ENCODE assay signal across 16 cellular contexts in the genomic region with DNA sequence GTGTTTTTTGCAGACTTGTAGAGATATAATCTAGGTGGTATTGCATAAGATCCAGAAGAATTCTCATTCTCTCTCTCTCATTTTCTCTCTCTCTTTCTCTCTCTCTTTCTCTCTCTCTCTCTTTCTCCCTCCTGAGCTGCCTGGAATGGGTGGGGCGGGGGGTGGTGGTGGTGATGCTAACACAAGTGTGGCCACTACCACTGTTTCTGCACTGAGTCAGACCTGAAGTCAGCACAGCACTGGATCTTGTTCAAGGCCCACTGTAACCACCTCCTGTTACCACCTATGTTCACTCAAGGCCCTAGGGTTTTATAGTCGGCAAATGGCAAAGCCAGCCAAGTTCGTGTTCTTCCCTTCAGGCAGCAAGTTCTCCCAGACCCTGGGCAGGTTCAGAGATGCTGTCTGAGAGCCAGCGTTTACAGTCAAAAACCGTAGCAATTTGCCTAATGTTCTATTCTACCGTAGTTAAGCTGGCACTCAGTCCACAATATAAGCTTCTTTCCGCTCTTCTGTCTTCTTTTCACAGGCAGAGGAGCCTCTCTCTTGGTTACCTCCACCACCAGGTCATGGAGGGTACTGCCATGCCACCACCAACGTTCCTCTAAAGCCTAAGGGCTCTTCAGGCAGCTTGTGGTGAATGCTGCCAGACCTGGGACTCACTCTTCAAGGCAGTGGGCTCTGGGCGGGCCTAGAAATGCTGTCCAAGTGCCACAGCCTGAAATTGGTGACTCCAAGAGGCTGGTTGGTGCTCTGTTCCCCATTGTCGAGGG.
A peak's percentile ranks its signal among the peaks of the same experiment; 100 is the strongest.
DNase-seq lines count a peak whose midpoint lies in the region; ATAC-seq, FAIRE-seq and TF ChIP-seq lines count a peak whose summit lies in the region.
"Had no signal": no experiment of that assay in that cellular context is flagged by ENCODE, and none has a peak within 500 bp of the region (broad histone marks: within the 10 kb centered on the region; RNA-seq: fewer than 3 reads in every experiment).

No MANE protein-coding gene starts in this region.

- H3K4me3 Mint-ChIP-seq in endothelial cell (ENCODE audit: unreplicated experiment): no peak overlapping the region
- no peak overlapping the region for H3K4me3 Mint-ChIP-seq in activated naive CD4-positive, alpha-beta T cell treated with anti-CD3 and anti-CD28 coated beads, Interleukin-2, amount 10 ng/mL, durations not matched to agents 7 days and 5 days
- H3K4me3 Mint-ChIP-seq: stimulated activated naive CD8-positive, alpha-beta T cell treated with anti-CD3 and anti-CD28 coated beads, Interleukin-15, amount 100 ng/mL, for 72 hours; T-helper 17 cell had no signal

- no peak overlapping the region for H2BK12ac ChIP-seq in H1 (ENCODE audit: low read depth, low read length)

- H3K14ac ChIP-seq in H1 (ENCODE audit: insufficient read length): no peak overlapping the region

- H3K4ac ChIP-seq in H1 (replicated peaks; ENCODE audit: insufficient read length, low read depth, low read length): no peak overlapping the region

- H3K4me1 ChIP-seq in A549 (no peaks in the 10 kb centered on the region), H1 (replicated peaks in 1 of 4; ENCODE audit: control insufficient read depth in 3 of 4, insufficient read depth in 4 of 4, low read length in 3 of 4) (no peaks in the 10 kb centered on the region)
- H3K4me1 ChIP-seq: parathyroid adenoma had no signal

- H3K4me1 Mint-ChIP-seq in endothelial cell (ENCODE audit: unreplicated experiment): no peaks in the 10 kb centered on the region
- H3K4me1 Mint-ChIP-seq in activated naive CD4-positive, alpha-beta T cell treated with anti-CD3 and anti-CD28 coated beads, Interleukin-2, amount 10 ng/mL, durations not matched to agents 7 days and 5 days: no peaks in the 10 kb centered on the region
- H3K4me1 Mint-ChIP-seq: stimulated activated naive CD8-positive, alpha-beta T cell treated with anti-CD3 and anti-CD28 coated beads, Interleukin-15, amount 100 ng/mL, for 72 hours; T-helper 17 cell had no signal

- no peak overlapping the region for H2BK15ac ChIP-seq in H1 (ENCODE audit: low read length)

- intact Hi-C loops in dorsolateral prefrontal cortex (cut with DNase I): no loop called here

- no peak overlapping the region for H4K8ac ChIP-seq in H1 (ENCODE audit: extremely low read depth, insufficient read depth, low read length)

- no peak overlapping the region for H3K56ac ChIP-seq in H1 (replicated peaks; ENCODE audit: insufficient read length, low read depth, low read length)

- POLR2A ChIA-PET in A549 (lab: Yijun Ruan, JAX): no interaction called here
- POLR2A ChIA-PET in H1 (lab: Charles Lee; ENCODE audit: partially characterized antibody): interaction anchor here (1.0 kb wide), 1 partner anchor 28 kb away, joined by 3 read pairs; no protein-coding TSS in a partner anchor

- no peak overlapping the region for H2AK5ac ChIP-seq in H1 (ENCODE audit: low read depth, low read length)

- no peaks in the 10 kb centered on the region for H3K27me3 ChIP-seq in H1 (replicated peaks in 1 of 4; ENCODE audit: control insufficient read depth in 3 of 4, extremely low read depth in 1 of 4, insufficient read depth in 3 of 4, low read length in 3 of 4)
- H3K27me3 ChIP-seq in dorsolateral prefrontal cortex: no peaks in the 10 kb centered on the region

- no peak overlapping the region for H2BK5ac ChIP-seq in H1 (ENCODE audit: low read depth, low read length)

- no peaks in the 10 kb centered on the region for H3K36me3 ChIP-seq in H1 (ENCODE audit: control insufficient read depth in 2 of 4, insufficient read depth in 4 of 4, low read length in 3 of 4)

- TF ChIP-seq EP300 in A549 (IDR thresholded peaks at IDR 0.05) (no peak), H1 (IDR thresholded peaks at IDR 0.05; ENCODE audit: borderline replicate concordance in 1 of 2, low read depth in 2 of 2, low read length in 2 of 2) (no peak)

- FAIRE-seq in A549 (lab: Jason Lieb, UNC): no peak
- no peak for FAIRE-seq in H1 (lab: Jason Lieb, UNC)

- no peak overlapping the region for H3K23ac ChIP-seq in H1 (ENCODE audit: insufficient read length)

- H3K79me2 ChIP-seq in H1 (ENCODE audit: control insufficient read depth in 1 of 2, insufficient read depth in 2 of 2, low read length in 2 of 2): no peaks in the 10 kb centered on the region
- H3K79me2 ChIP-seq: parathyroid adenoma had no signal

- TF ChIP-seq RAD21 in A549 (conservative IDR thresholded peaks at IDR 0.05 in 1 of 2, IDR thresholded peaks at IDR 0.05 in 1 of 2) (no peak), H1 (IDR thresholded peaks at IDR 0.05 in 1 of 2, conservative IDR thresholded peaks at IDR 0.05 in 1 of 2; ENCODE audit: low read depth in 2 of 2, low read length in 2 of 2) (peak; percentile 33 to 39; a peak in 3 of 4 replicates)

- WGBS in A549 (ENCODE audit: missing lambda C conversion rate): 31% methylated on average over 10 of the region's 10 CpGs
- 77% methylated on average over 10 of the region's 10 CpGs; no CpG with 5 or more reads in 1 of the 2 experiments for WGBS in H1 (ENCODE audit: extremely low coverage in 1 of 2, insufficient coverage in 1 of 2, insufficient read length in 1 of 2, insufficient replicate concordance in 2 of 2, low coverage in 1 of 2, low lambda C conversion rate in 2 of 2, missing lambda C conversion rate in 1 of 2), 2 experiments

- H3K27ac Mint-ChIP-seq in endothelial cell (ENCODE audit: unreplicated experiment): no peak overlapping the region
- no peak overlapping the region for H3K27ac Mint-ChIP-seq in activated naive CD4-positive, alpha-beta T cell treated with anti-CD3 and anti-CD28 coated beads, Interleukin-2, amount 10 ng/mL, durations not matched to agents 7 days and 5 days
- H3K27ac Mint-ChIP-seq: T-helper 17 cell had no signal

- TF ChIP-seq POLR2A in A549 (IDR thresholded peaks at IDR 0.05; ENCODE audit: low read length) (no peak), H1 (IDR thresholded peaks at IDR 0.05; ENCODE audit: control extremely low read depth in 1 of 2, low read depth in 2 of 2, low read length in 2 of 2) (no peak)

- H4K91ac ChIP-seq in H1 (replicated peaks; ENCODE audit: insufficient read length, low read length): no peak overlapping the region

- CTCF ChIA-PET in A549 (lab: Yijun Ruan, JAX) (interaction anchor here (0.7 kb wide), 1 partner anchor 59 kb away, joined by 3 read pairs; no protein-coding TSS in a partner anchor), H1 (lab: Charles Lee; ENCODE audit: partially characterized antibody) (interaction anchor here (0.6 to 2.3 kb wide), 12 partner anchors 10 to 522 kb away, joined by 3 to 17 read pairs (median 3); no protein-coding TSS in a partner anchor)
- CTCF ChIA-PET in activated naive CD4-positive, alpha-beta T cell treated with anti-CD3 and anti-CD28 coated beads, Interleukin-2, amount 10 ng/mL, durations not matched to agents 7 days and 5 days (lab: Charles Lee): no interaction called here

- H3K4me2 ChIP-seq in A549 (no peak overlapping the region), H1 (ENCODE audit: insufficient read depth in 1 of 2, low read depth in 2 of 2, low read length in 2 of 2) (no peak overlapping the region)
- H3K4me2 ChIP-seq: smooth muscle cell had no signal

- TF ChIP-seq CTCF in A549 (IDR thresholded peaks at IDR 0.05) (no peak), GM12874 (IDR thresholded peaks at IDR 0.05; ENCODE audit: insufficient read depth, low read depth, low read length) (0 out of 2 replicates have a peak, but pooled peaks have one; percentile 1), H1 (IDR thresholded peaks at IDR 0.05; ENCODE audit: control extremely low read depth in 1 of 3, insufficient read depth in 1 of 3, low read depth in 1 of 3, low read length in 3 of 3) (peak; percentile 13 to 56 (median 35); a peak in 3 of 4 replicates), dorsolateral prefrontal cortex (IDR thresholded peaks at IDR 0.05 in 54 of 56, conservative IDR thresholded peaks at IDR 0.05 in 2 of 56; ENCODE audit: low read depth in 1 of 56, partially characterized antibody in 56 of 56) (no peak), endothelial cell (IDR thresholded peaks at IDR 0.05; ENCODE audit: unreplicated experiment) (no peak)

- H3K27ac ChIP-seq in A549 (no peak overlapping the region), H1 (ENCODE audit: low read depth, low read length) (no peak overlapping the region), dorsolateral prefrontal cortex (no peak overlapping the region)
- H3K27ac ChIP-seq: parathyroid adenoma had no signal

- H2BK20ac ChIP-seq in H1 (ENCODE audit: low read length): no peak overlapping the region

- no peak overlapping the region for H3K4me3 ChIP-seq in A549
- no peak overlapping the region for H3K4me3 ChIP-seq in H1 (ENCODE audit: extremely low read depth in 1 of 4, insufficient read depth in 2 of 4, low read depth in 3 of 4, low read length in 4 of 4)
- no peak overlapping the region for H3K4me3 ChIP-seq in dorsolateral prefrontal cortex
- H3K4me3 ChIP-seq: smooth muscle cell had no signal

- no peaks in the 10 kb centered on the region for H3K23me2 ChIP-seq in H1 (ENCODE audit: low read depth, low read length)

- no peaks in the 10 kb centered on the region for H3K9me3 ChIP-seq in A549
- no peaks in the 10 kb centered on the region for H3K9me3 ChIP-seq in H1 (ENCODE audit: insufficient read depth in 2 of 2, low read depth in 1 of 2, low read length in 1 of 2)

- no peak overlapping the region for H2BK120ac ChIP-seq in H1 (replicated peaks; ENCODE audit: low read depth, low read length)

- H3K9ac ChIP-seq in H1 (replicated peaks in 1 of 4; ENCODE audit: extremely low read depth in 1 of 4, low read depth in 3 of 4, low read length in 3 of 4): no peak overlapping the region
- H3K9ac ChIP-seq: parathyroid adenoma had no signal

- no peaks in the 10 kb centered on the region for H3K36me3 Mint-ChIP-seq in endothelial cell (ENCODE audit: low read depth, unreplicated experiment)
- H3K36me3 Mint-ChIP-seq in activated naive CD4-positive, alpha-beta T cell treated with anti-CD3 and anti-CD28 coated beads, Interleukin-2, amount 10 ng/mL, durations not matched to agents 7 days and 5 days: no peaks in the 10 kb centered on the region

- no peaks in the 10 kb centered on the region for H4K20me1 ChIP-seq in H1 (replicated peaks in 1 of 2; ENCODE audit: control insufficient read depth in 1 of 2, insufficient read depth in 2 of 2, low read length in 2 of 2)

- ATAC-seq in A549: peak; percentile 54 to 56; a peak in 3 of 6 replicates
- no peak for ATAC-seq in GM18909 (IDR thresholded peaks at IDR 0.05; ENCODE audit: poor library complexity, unreplicated experiment)
- ATAC-seq: T-helper 17 cell had no signal

- no peaks in the 10 kb centered on the region for H3K9me3 Mint-ChIP-seq in endothelial cell (ENCODE audit: unreplicated experiment)
- peaks cover 2% of the 10 kb centered on the region for H3K9me3 Mint-ChIP-seq in activated naive CD4-positive, alpha-beta T cell treated with anti-CD3 and anti-CD28 coated beads, Interleukin-2, amount 10 ng/mL, durations not matched to agents 7 days and 5 days

- H3K79me1 ChIP-seq in H1 (ENCODE audit: low read depth, low read length): no peaks in the 10 kb centered on the region

- H4K5ac ChIP-seq in H1 (ENCODE audit: insufficient read length, low read depth, low read length): no peak overlapping the region

- H2AFZ ChIP-seq in H1 (ENCODE audit: low read length): peak overlapping the region; percentile 14; the same call in 1 of the 2 replicates
- H2AFZ ChIP-seq: parathyroid adenoma had no signal

- no peaks in the 10 kb centered on the region for H3K27me3 Mint-ChIP-seq in endothelial cell (ENCODE audit: unreplicated experiment)
- no peaks in the 10 kb centered on the region for H3K27me3 Mint-ChIP-seq in activated naive CD4-positive, alpha-beta T cell treated with anti-CD3 and anti-CD28 coated beads, Interleukin-2, amount 10 ng/mL, durations not matched to agents 7 days and 5 days
- H3K27me3 Mint-ChIP-seq: stimulated activated naive CD8-positive, alpha-beta T cell treated with anti-CD3 and anti-CD28 coated beads, Interleukin-15, amount 100 ng/mL, for 72 hours; T-helper 17 cell had no signal

- no peak overlapping the region for H3K18ac ChIP-seq in H1 (ENCODE audit: extremely low read depth, low read length)

- DNase-seq in A549 (ENCODE audit: low read depth in 1 of 2, low spot score in 1 of 2): peak in 1 of 2 experiments; percentile 4
- peak; percentile 15 for DNase-seq in NAMALWA (ENCODE audit: low spot score)
- DNase-seq in H1 (ENCODE audit: low read depth in 1 of 2, low spot score in 2 of 2): no peak
- DNase-seq in dorsolateral prefrontal cortex: no peak
- DNase-seq in endothelial cell (ENCODE audit: low spot score): no peak
- DNase-seq in activated naive CD4-positive, alpha-beta T cell treated with anti-CD3 and anti-CD28 coated beads, Interleukin-2, amount 10 ng/mL, durations not matched to agents 7 days and 5 days: no peak
- DNase-seq: activated CD4-positive, alpha-beta T cell treated with anti-CD3 and anti-CD28 coated beads for 4 hours; activated T-cell treated with anti-CD3 and anti-CD28 coated beads for 4 hours; cerebellar nuclear complex; NCI-H2029; stimulated activated naive CD8-positive, alpha-beta T cell treated with anti-CD3 and anti-CD28 coated beads, Interleukin-15, amount 100 ng/mL, for 72 hours; T-helper 17 cell had no signal

Comparison
In these comparisons a context has a peak if more than half of its experiments do, and no peak if none do; other contexts are left out.
1. CTCF ChIP-seq: peak in GM12874 (single experiment) and H1 (3 of 3); none in A549 (single experiment), dorsolateral prefrontal cortex (0 of 56) and endothelial cell (single experiment).